ENCODE assay signal across 9 cellular contexts in the genomic region with DNA sequence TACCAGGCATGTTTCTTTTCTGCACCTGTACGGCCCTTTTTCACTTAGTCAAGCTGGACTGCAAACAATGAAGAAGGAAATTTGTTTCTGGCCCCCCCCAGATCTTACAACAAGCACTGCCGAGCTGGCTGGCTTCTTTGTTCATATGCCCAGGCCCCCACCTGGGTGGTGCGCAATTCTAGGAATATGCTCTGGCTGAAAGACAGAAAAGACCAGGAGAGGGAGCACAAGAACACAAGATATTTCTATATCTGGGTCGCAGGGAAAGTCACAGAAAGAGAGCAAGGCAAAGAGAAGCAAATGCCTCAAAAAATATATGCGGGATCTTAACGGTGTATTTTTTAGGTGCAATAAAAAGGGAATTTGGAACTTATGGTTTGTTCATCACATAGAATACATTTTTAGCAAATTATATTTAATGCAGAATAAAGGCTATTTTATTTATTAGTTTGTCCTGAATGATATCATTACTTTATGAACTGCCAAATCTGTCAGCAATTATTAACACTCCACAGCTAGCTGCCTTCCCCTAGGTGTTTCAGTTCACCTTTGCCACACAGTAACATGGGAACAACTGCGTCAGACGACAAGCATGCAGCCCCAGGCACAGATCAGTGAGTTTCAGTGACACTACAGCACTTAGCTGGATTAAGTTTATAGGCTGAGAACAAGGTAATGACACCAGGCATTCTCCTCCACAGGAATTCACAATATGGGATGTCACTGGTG.
DNase-seq lines count a peak whose midpoint lies in the region; ATAC-seq and TF ChIP-seq lines count a peak whose summit lies in the region.
"Had no signal": no experiment of that assay in that cellular context is flagged by ENCODE, and none has a peak within 500 bp of the region (broad histone marks: within the 10 kb centered on the region; RNA-seq: fewer than 3 reads in every experiment).

No MANE protein-coding gene starts in this region.

- H3K36me3 Mint-ChIP-seq in T-helper 17 cell (ENCODE audit: low read depth): peaks cover 10% of the 10 kb centered on the region

- peak; percentile 73 for TF ChIP-seq CTCF in fibroblast of villous mesenchyme (IDR thresholded peaks at IDR 0.05; ENCODE audit: insufficient read depth, low read depth, low read length)
- peak in 1 of 3 donors; percentile 53 for TF ChIP-seq CTCF in ovary (IDR thresholded peaks at IDR 0.05)

- no peaks in the 10 kb centered on the region for H3K27me3 ChIP-seq in ovary
- H3K27me3 ChIP-seq: BLaER1 had no signal

- H3K27ac Mint-ChIP-seq in T-helper 17 cell: no peak overlapping the region

- ATAC-seq in T-helper 17 cell: peak; percentile 51
- no peak for ATAC-seq in GM21515 (IDR thresholded peaks at IDR 0.05; ENCODE audit: unreplicated experiment)

- H3K9me3 ChIP-seq in T-helper 17 cell (ENCODE audit: control insufficient read depth, low read length, poor library complexity, severe bottlenecking) (no peaks in the 10 kb centered on the region), ovary (no peaks in the 10 kb centered on the region)
- H3K9me3 ChIP-seq: BLaER1 had no signal

- H3K4me3 ChIP-seq in fibroblast of villous mesenchyme (ENCODE audit: low read depth, low read length): no peak overlapping the region
- H3K4me3 ChIP-seq in ovary: no peak overlapping the region
- H3K4me3 ChIP-seq: BLaER1 had no signal

- no peak overlapping the region for H3K27ac ChIP-seq in ovary
- H3K27ac ChIP-seq: BLaER1 had no signal

- intact Hi-C loops in ovary (cut with DNase I): loop anchor here in 1 of 4 donors (10.0 kb wide), 1 partner anchor 424 kb away; no protein-coding TSS in a partner anchor

- 23 to 26% (median 24%) methylated on average over 8 of the region's 8 CpGs for WGBS in ovary, 3 donors

- peaks cover 11% of the 10 kb centered on the region for H3K4me1 Mint-ChIP-seq in T-helper 17 cell

- TF ChIP-seq POLR2A in ovary (IDR thresholded peaks at IDR 0.05): no peak

- no peaks in the 10 kb centered on the region for H3K36me3 ChIP-seq in ovary

- DNase-seq in NCI-H1417 (lab: John Stamatoyannopoulos, UW) (peak; percentile 54 to 87 (median 79)), NCI-H1417 treated with DMSO at 0.1 percent for 48 hours (lab: John Stamatoyannopoulos, UW) (no peak), NCI-H1694 (lab: John Stamatoyannopoulos, UW) (peak; percentile 78), T-helper 17 cell (no peak), fibroblast of villous mesenchyme (ENCODE audit: low read depth) (peak; percentile 61), ovary (peak in 4 of 5 donors; percentile 8 to 41 (median 29))
- no peak for DNase-seq in NK-92 treated with Interleukin-12 subunit alpha and Interleukin-12 subunit beta, amount 100 ng/mL, for 24 hours (lab: John Stamatoyannopoulos, UW)

- no peak for TF ChIP-seq EP300 in ovary (IDR thresholded peaks at IDR 0.05)

- no peaks in the 10 kb centered on the region for H3K4me1 ChIP-seq in ovary (ENCODE audit: insufficient read depth)
- H3K4me1 ChIP-seq: BLaER1 had no signal

- H3K4me3 Mint-ChIP-seq in T-helper 17 cell: no peak overlapping the region

- no peaks in the 10 kb centered on the region for H3K27me3 Mint-ChIP-seq in T-helper 17 cell

Comparison
In these comparisons a context has a peak if more than half of its experiments do, and no peak if none do; other contexts are left out.
1. DNase-seq: peak in NCI-H1417 (3 of 3), NCI-H1694 (single experiment), fibroblast of villous mesenchyme (single experiment) and ovary (4 of 5); none in NCI-H1417 treated with DMSO at 0.1 percent for 48 hours (single experiment), T-helper 17 cell (0 of 3) and NK-92 treated with Interleukin-12 subunit alpha and Interleukin-12 subunit beta, amount 100 ng/mL, for 24 hours (single experiment).